19 cellular contexts compared by ENCODE assay signal in genomic region chr4:185283723-185284122, GRCh38.
DNase-seq lines count a peak whose midpoint lies in the region; ATAC-seq and TF ChIP-seq lines count a peak whose summit lies in the region.
"Had no signal": no experiment of that assay in that cellular context is flagged by ENCODE, and none has a peak within 500 bp of the region (broad histone marks: within the 10 kb centered on the region; RNA-seq: fewer than 3 reads in every experiment).

No MANE protein-coding gene starts in this region.

- in situ Hi-C loops in IMR-90 (cut with MboI; ENCODE audit: low sequenced_read_pairs), result no loop called here
- in situ Hi-C loops in astrocyte of the spinal cord (cut with HindIII; ENCODE audit: low sequenced_read_pairs), result no loop called here

- H3K18ac ChIP-seq in IMR-90 (ENCODE audit: low read depth, low read length), result no peak overlapping the region

- H3K4me2 ChIP-seq in IMR-90 (ENCODE audit: low read depth, low read length), result no peak overlapping the region

- no peaks in the 10 kb centered on the region for H3K4me1 Mint-ChIP-seq in stimulated activated effector memory CD8-positive, alpha-beta T cell treated with anti-CD3 and anti-CD28 coated beads, Interleukin-12 subunit alpha, Interleukin-12 subunit beta, amount 100 ng/mL, for 72 hours
- H3K4me1 Mint-ChIP-seq: activated naive CD8-positive, alpha-beta T cell treated with anti-CD3 and anti-CD28 coated beads for 36 hours had no signal

- TF ChIP-seq CTCF in IMR-90 (conservative IDR thresholded peaks at IDR 0.05; ENCODE audit: low read depth, low read length), result no peak
- no peak for TF ChIP-seq CTCF in astrocyte of the spinal cord (IDR thresholded peaks at IDR 0.05; ENCODE audit: low read depth, low read length)
- no peak for TF ChIP-seq CTCF in ascending aorta (IDR thresholded peaks at IDR 0.05)
- TF ChIP-seq CTCF in A673 (conservative IDR thresholded peaks at IDR 0.05; ENCODE audit: low read depth, low read length), result no peak

- no peak overlapping the region for H2BK5ac ChIP-seq in IMR-90 (ENCODE audit: low read depth, low read length, poor library complexity, severe bottlenecking)

- H4K91ac ChIP-seq in IMR-90 (ENCODE audit: insufficient read depth, low read depth, low read length), result no peak overlapping the region

- H3K23ac ChIP-seq in IMR-90 (ENCODE audit: low read depth, low read length), result no peak overlapping the region

- H2AK5ac ChIP-seq in IMR-90 (ENCODE audit: low read depth, low read length), result no peak overlapping the region

- BruUV-seq in IMR-90 (replicated peaks; lab: Mats Ljungman, UMichigan) (no TSS peak), A673 (replicated peaks; lab: Mats Ljungman, UMichigan) (no TSS peak)

- no peak overlapping the region for H4K5ac ChIP-seq in IMR-90 (ENCODE audit: low read depth, low read length)

- H3K79me1 ChIP-seq in IMR-90 (ENCODE audit: low read depth in 1 of 2, low read length in 2 of 2), result peaks cover 5 to 7% of the 10 kb centered on the region in 2 experiments; a peak in 2 of 4 replicates

- H3K14ac ChIP-seq in IMR-90 (replicated peaks; ENCODE audit: low read depth, low read length), result no peak overlapping the region

- H4K8ac ChIP-seq in IMR-90 (ENCODE audit: low read depth in 2 of 2, low read length in 2 of 2), result no peak overlapping the region

- no peak overlapping the region for H2BK20ac ChIP-seq in IMR-90 (ENCODE audit: low read depth, low read length)

- no peak for ATAC-seq in IMR-90 (ENCODE audit: low read depth)
- ATAC-seq in stimulated activated effector memory CD8-positive, alpha-beta T cell treated with anti-CD3 and anti-CD28 coated beads, Interleukin-12 subunit alpha, Interleukin-12 subunit beta, amount 100 ng/mL, for 72 hours, result no peak
- ATAC-seq: GM12878, left lobe of liver had no signal

- H3K27ac ChIP-seq in IMR-90 (ENCODE audit: insufficient read depth, low read length) (no peak overlapping the region), ascending aorta (peak overlapping the region in 1 of 2 donors; percentile 27), A673 (ENCODE audit: low read depth, low read length, poor library complexity, severe bottlenecking) (no peak overlapping the region)

- dilution Hi-C loops in IMR-90 (cut with HindIII; ENCODE audit: low sequenced_read_pairs, unreplicated experiment), result no loop called here

- CTCF ChIA-PET in IMR-90 (lab: Yijun Ruan, JAX) (no interaction called here), A673 (lab: Charles Lee) (no interaction called here)

- no peak overlapping the region for H3K4me3 Mint-ChIP-seq in stimulated activated effector memory CD8-positive, alpha-beta T cell treated with anti-CD3 and anti-CD28 coated beads, Interleukin-12 subunit alpha, Interleukin-12 subunit beta, amount 100 ng/mL, for 72 hours
- H3K4me3 Mint-ChIP-seq: activated naive CD8-positive, alpha-beta T cell treated with anti-CD3 and anti-CD28 coated beads for 36 hours; activated T-helper 1 cell treated with anti-CD3 and anti-CD28 coated beads, Interleukin-12 subunit alpha, Interleukin-12 subunit beta, Interleukin-2, Interleukin-4 antibody, amounts not matched to agents 30 ng/mL and 10 ng/mL and 1 ng/mL, durations not matched to agents 14 hours and 24 hours and 36 hours; WTC11 had no signal

- no peak overlapping the region for H3K9ac ChIP-seq in IMR-90 (ENCODE audit: low read depth, low read length)

- no peak for TF ChIP-seq RAD21 in IMR-90 (IDR thresholded peaks at IDR 0.05; ENCODE audit: low read length)

- H3K9me3 ChIP-seq in IMR-90 (ENCODE audit: control insufficient read depth, insufficient read depth, low read length) (no peaks in the 10 kb centered on the region), ascending aorta (no peaks in the 10 kb centered on the region), A673 (ENCODE audit: low read depth, low read length, poor library complexity, severe bottlenecking) (no peaks in the 10 kb centered on the region)
- H3K9me3 ChIP-seq: BE2C had no signal

- no peak overlapping the region for H2AFZ ChIP-seq in IMR-90 (replicated peaks; ENCODE audit: low read length, poor library complexity)

- no peak overlapping the region for H2AK9ac ChIP-seq in IMR-90 (replicated peaks; ENCODE audit: low read depth, low read length, poor library complexity)

- TF ChIP-seq POLR2A in IMR-90 (IDR thresholded peaks at IDR 0.05; ENCODE audit: low read depth, low read length), result no peak

- H3K4ac ChIP-seq in IMR-90 (ENCODE audit: low read depth, low read length), result no peak overlapping the region

- peaks cover 8% of the 10 kb centered on the region for H3K4me1 ChIP-seq in IMR-90 (ENCODE audit: control insufficient read depth, insufficient read depth, low read length)
- H3K4me1 ChIP-seq in ascending aorta, result peaks cover 2 to 16% of the 10 kb centered on the region in 2 donors
- peaks cover 16% of the 10 kb centered on the region for H3K4me1 ChIP-seq in A673 (ENCODE audit: insufficient read depth, low read length, poor library complexity, severe bottlenecking)

- H3K36me3 ChIP-seq in IMR-90 (ENCODE audit: control insufficient read depth, insufficient read depth, low read length) (peaks cover 1% of the 10 kb centered on the region; the same call in 1 of the 2 replicates), ascending aorta (peaks cover 0 to 2% of the 10 kb centered on the region in 2 donors), A673 (ENCODE audit: insufficient read depth, low read length, poor library complexity, severe bottlenecking) (no peaks in the 10 kb centered on the region)
- H3K36me3 ChIP-seq: BE2C had no signal

- H3K56ac ChIP-seq in IMR-90 (ENCODE audit: extremely low read depth, insufficient read depth, low read length), result no peak overlapping the region

- H3K9me1 ChIP-seq in IMR-90 (ENCODE audit: insufficient read depth, low read length), result peaks cover 10% of the 10 kb centered on the region; the same call in 1 of the 2 replicates

- POLR2A ChIA-PET in IMR-90 (lab: Charles Lee; ENCODE audit: unreplicated experiment), result no interaction called here
- POLR2A ChIA-PET in A673 (lab: Charles Lee; ENCODE audit: low non-redundant PET), result no interaction called here

- no peaks in the 10 kb centered on the region for H3K9me3 Mint-ChIP-seq in stimulated activated effector memory CD8-positive, alpha-beta T cell treated with anti-CD3 and anti-CD28 coated beads, Interleukin-12 subunit alpha, Interleukin-12 subunit beta, amount 100 ng/mL, for 72 hours
- H3K9me3 Mint-ChIP-seq: activated naive CD8-positive, alpha-beta T cell treated with anti-CD3 and anti-CD28 coated beads for 36 hours; activated T-helper 1 cell treated with anti-CD3 and anti-CD28 coated beads, Interleukin-12 subunit alpha, Interleukin-12 subunit beta, Interleukin-2, Interleukin-4 antibody, amounts not matched to agents 30 ng/mL and 10 ng/mL and 1 ng/mL, durations not matched to agents 14 hours and 24 hours and 36 hours; WTC11 had no signal

- DNase-seq in IMR-90 (peak; percentile 69), astrocyte of the spinal cord (ENCODE audit: low read depth, low spot score) (peak; percentile 67), fibroblast of peridontal ligament (ENCODE audit: extremely low read depth) (peak; percentile 50), midbrain (lab: John Stamatoyannopoulos, UW) (no peak), ascending aorta (ENCODE audit: low spot score in 2 of 2) (no peak), A673 (ENCODE audit: low spot score) (no peak)
- DNase-seq in stimulated activated effector memory CD8-positive, alpha-beta T cell treated with anti-CD3 and anti-CD28 coated beads, Interleukin-12 subunit alpha, Interleukin-12 subunit beta, amount 100 ng/mL, for 72 hours (ENCODE audit: low spot score in 2 of 2), result no peak
- DNase-seq: activated naive CD8-positive, alpha-beta T cell treated with anti-CD3 and anti-CD28 coated beads for 36 hours; BE2C; GF-D8; NCI-H1048; NCI-H2081; NCI-H510A; SIG-M5; stimulated activated CD4-positive, alpha-beta T cell treated with anti-CD3 and anti-CD28 coated beads, Interleukin-2, amount 100 ng/mL, for 48 hours had no signal

- peaks cover 6% of the 10 kb centered on the region for H3K36me3 Mint-ChIP-seq in stimulated activated effector memory CD8-positive, alpha-beta T cell treated with anti-CD3 and anti-CD28 coated beads, Interleukin-12 subunit alpha, Interleukin-12 subunit beta, amount 100 ng/mL, for 72 hours
- H3K36me3 Mint-ChIP-seq: WTC11 had no signal

- H2BK120ac ChIP-seq in IMR-90 (ENCODE audit: low read depth, low read length), result no peak overlapping the region

- H3K27ac Mint-ChIP-seq in stimulated activated effector memory CD8-positive, alpha-beta T cell treated with anti-CD3 and anti-CD28 coated beads, Interleukin-12 subunit alpha, Interleukin-12 subunit beta, amount 100 ng/mL, for 72 hours, result peak overlapping the region; percentile 5
- H3K27ac Mint-ChIP-seq: activated naive CD8-positive, alpha-beta T cell treated with anti-CD3 and anti-CD28 coated beads for 36 hours; WTC11 had no signal

- no peak overlapping the region for H3K4me3 ChIP-seq in IMR-90 (ENCODE audit: insufficient read depth, low read depth, low read length)
- no peak overlapping the region for H3K4me3 ChIP-seq in astrocyte of the spinal cord (ENCODE audit: low read depth, low read length)
- no peak overlapping the region for H3K4me3 ChIP-seq in ascending aorta
- no peak overlapping the region for H3K4me3 ChIP-seq in A673 (ENCODE audit: low read depth, low read length, poor library complexity, severe bottlenecking)
- H3K4me3 ChIP-seq: GM12878 had no signal

- no peak overlapping the region for H2BK15ac ChIP-seq in IMR-90 (ENCODE audit: low read depth, low read length)

- intact Hi-C loops in IMR-90 (cut with micrococcal nuclease) (no loop called here), ascending aorta (cut with DNase I) (no loop called here), A673 (cut with micrococcal nuclease; ENCODE audit: unreplicated experiment) (no loop called here)

- H4K20me1 ChIP-seq in IMR-90 (ENCODE audit: insufficient read depth, low read length), result no peaks in the 10 kb centered on the region; the same call in 1 of the 2 replicates

- H3K27me3 ChIP-seq in IMR-90 (ENCODE audit: control insufficient read depth, insufficient read depth, low read length) (no peaks in the 10 kb centered on the region), ascending aorta (no peaks in the 10 kb centered on the region), A673 (replicated peaks; ENCODE audit: insufficient read depth, low read depth, low read length, poor library complexity) (no peaks in the 10 kb centered on the region)
- H3K27me3 ChIP-seq: BE2C had no signal

TF ChIP-seq in IMR-90, 13 proteins besides CTCF, POLR2A, EP300 and RAD21:
- no peak for TF ChIP-seq USF2 (IDR thresholded peaks at IDR 0.05; ENCODE audit: low read depth, low read length)
- peak; percentile 85; the same call in 1 of the 2 replicates for TF ChIP-seq FOS (IDR thresholded peaks at IDR 0.05; ENCODE audit: low read depth, low read length)

Comparison
In these comparisons a context has a peak if more than half of its experiments do, and no peak if none do; other contexts are left out.
1. DNase-seq: peak in IMR-90 (single experiment), astrocyte of the spinal cord (single experiment) and fibroblast of peridontal ligament (single experiment); none in stimulated activated effector memory CD8-positive, alpha-beta T cell treated with anti-CD3 and anti-CD28 coated beads, Interleukin-12 subunit alpha, Interleukin-12 subunit beta, amount 100 ng/mL, for 72 hours (0 of 2), midbrain (single experiment), ascending aorta (0 of 2) and A673 (single experiment).